Comparison of ENCODE assay signal across 8 cellular contexts in genomic region chr12:64759035-64759894, GRCh38. TPM values are rescaled to one million over a fixed set of nuclear protein-coding genes. Genes with fewer than 3 reads are reported as not detected.
DNase-seq lines count a peak whose midpoint lies in the region; ATAC-seq, FAIRE-seq and TF ChIP-seq lines count a peak whose summit lies in the region.

Gene GNS, minus strand, starts transcription at chr12:64759406. Its CDS starts 130 bp downstream, at chr12:64759276.

- H2BK15ac ChIP-seq in H1 (ENCODE audit: low read length) (no peak within 1 kb of the TSS), mesenchymal stem cell (ENCODE audit: low read depth, poor library complexity, severe bottlenecking) (peak within 1 kb of the TSS; percentile 94)

- peak within 1 kb of the TSS; percentile 82 to 90 for H3K4me2 ChIP-seq in H1 (ENCODE audit: insufficient read depth in 1 of 2, low read depth in 2 of 2, low read length in 2 of 2)
- H3K4me2 ChIP-seq in mesenchymal stem cell (ENCODE audit: low read length, poor library complexity, severe bottlenecking): peak within 1 kb of the TSS; percentile 98

- no peaks in the 10 kb centered on the region for H3K27me3 ChIP-seq in CD8-positive, alpha-beta memory T cell (ENCODE audit: insufficient read depth, low read length, poor library complexity, severe bottlenecking)
- H3K27me3 ChIP-seq in H1 (replicated peaks in 1 of 4; ENCODE audit: control insufficient read depth in 3 of 4, extremely low read depth in 1 of 4, insufficient read depth in 3 of 4, low read length in 3 of 4) (no peaks in the 10 kb centered on the region), mesenchymal stem cell (ENCODE audit: control insufficient read depth in 1 of 2, insufficient read depth in 1 of 2, low read length in 2 of 2) (no peaks in the 10 kb centered on the region)

- peaks cover 22% of the 10 kb centered on the region for H3K4me1 ChIP-seq in CD8-positive, alpha-beta memory T cell (ENCODE audit: insufficient read depth, low read length)
- H3K4me1 ChIP-seq in H1 (replicated peaks in 1 of 4; ENCODE audit: control insufficient read depth in 3 of 4, insufficient read depth in 4 of 4, low read length in 3 of 4) (no peaks in the 10 kb centered on the region; a peak in 1 of 7 replicates), mesenchymal stem cell (ENCODE audit: control insufficient read depth, insufficient read depth, low read depth, low read length) (peaks cover 7% of the 10 kb centered on the region)

- H3K4me1 Mint-ChIP-seq in CD8-positive, alpha-beta memory T cell: peaks cover 40 to 56% (median 50%) of the 10 kb centered on the region in 3 donors

- peak within 1 kb of the TSS; percentile 57 for H3K56ac ChIP-seq in H1 (replicated peaks; ENCODE audit: insufficient read length, low read depth, low read length)

- TF ChIP-seq POLR2A in H1 (IDR thresholded peaks at IDR 0.05; ENCODE audit: control extremely low read depth in 1 of 2, low read depth in 2 of 2, low read length in 2 of 2): peak in 1 of 2 experiments; percentile 40; a peak in 1 of 3 replicates

- H2BK120ac ChIP-seq in H1 (replicated peaks; ENCODE audit: low read depth, low read length) (no peak within 1 kb of the TSS), mesenchymal stem cell (ENCODE audit: low read depth, low read length) (peak within 1 kb of the TSS; percentile 85)

- H2AK5ac ChIP-seq in H1 (ENCODE audit: low read depth, low read length): no peak within 1 kb of the TSS
- no peak within 1 kb of the TSS for H2AK5ac ChIP-seq in mesenchymal stem cell (ENCODE audit: low read length, severe bottlenecking)

- H2BK20ac ChIP-seq in H1 (ENCODE audit: low read length): no peak within 1 kb of the TSS

- peaks cover 0 to 16% of the 10 kb centered on the region in 2 experiments; a peak in 3 of 4 replicates for H3K79me2 ChIP-seq in H1 (ENCODE audit: control insufficient read depth in 1 of 2, insufficient read depth in 2 of 2, low read length in 2 of 2)

- peak within 1 kb of the TSS; percentile 96 for H3K4me3 ChIP-seq in CD8-positive, alpha-beta memory T cell (ENCODE audit: low read length)
- H3K4me3 ChIP-seq in H1 (ENCODE audit: extremely low read depth in 1 of 4, insufficient read depth in 2 of 4, low read depth in 3 of 4, low read length in 4 of 4): peak within 1 kb of the TSS; percentile 85 to 98 (median 90)
- peak within 1 kb of the TSS; percentile 89 to 92 for H3K4me3 ChIP-seq in mesenchymal stem cell (ENCODE audit: insufficient read depth in 1 of 2, low read depth in 1 of 2, low read length in 2 of 2)

- CTCF ChIA-PET in CD8-positive, alpha-beta memory T cell (lab: Charles Lee): interaction anchor here (1.5 kb wide), 2 partner anchors 21 to 37 kb away, joined by 3 read pairs; no protein-coding TSS in a partner anchor
- CTCF ChIA-PET in H1 (lab: Charles Lee; ENCODE audit: partially characterized antibody): interaction anchor here (0.7 to 1.8 kb wide), 3 partner anchors 37 to 108 kb away, joined by 3 to 7 read pairs (median 4); no protein-coding TSS in a partner anchor

- TF ChIP-seq RAD21 in H1 (IDR thresholded peaks at IDR 0.05 in 1 of 2, conservative IDR thresholded peaks at IDR 0.05 in 1 of 2; ENCODE audit: low read depth in 2 of 2, low read length in 2 of 2): no peak

- H3K79me1 ChIP-seq in H1 (ENCODE audit: low read depth, low read length) (peaks cover 6% of the 10 kb centered on the region; the same call in 1 of the 2 replicates), mesenchymal stem cell (replicated peaks; ENCODE audit: low read length, poor library complexity, severe bottlenecking) (peaks cover 24% of the 10 kb centered on the region)

- no peaks in the 10 kb centered on the region for H3K36me3 ChIP-seq in CD8-positive, alpha-beta memory T cell (ENCODE audit: insufficient read depth, low read length)
- H3K36me3 ChIP-seq in H1 (ENCODE audit: control insufficient read depth in 2 of 4, insufficient read depth in 4 of 4, low read length in 3 of 4) (no peaks in the 10 kb centered on the region), mesenchymal stem cell (ENCODE audit: control insufficient read depth in 1 of 2, insufficient read depth in 2 of 2, low read depth in 1 of 2, low read length in 2 of 2) (peaks cover 0 to 14% of the 10 kb centered on the region in 2 experiments)

- H3K9ac ChIP-seq in H1 (replicated peaks in 1 of 4; ENCODE audit: extremely low read depth in 1 of 4, low read depth in 3 of 4, low read length in 3 of 4) (peak within 1 kb of the TSS; percentile 64 to 90 (median 72)), mesenchymal stem cell (ENCODE audit: low read length) (peak within 1 kb of the TSS; percentile 86)

- H3K14ac ChIP-seq in H1 (ENCODE audit: insufficient read length): no peak within 1 kb of the TSS
- peak within 1 kb of the TSS in 1 of 2 experiments; percentile 71 for H3K14ac ChIP-seq in mesenchymal stem cell (ENCODE audit: low read length in 2 of 2)

- TF ChIP-seq CTCF in H1 (IDR thresholded peaks at IDR 0.05; ENCODE audit: control extremely low read depth in 1 of 3, insufficient read depth in 1 of 3, low read depth in 1 of 3, low read length in 3 of 3): no peak

- H3K9me3 ChIP-seq in CD8-positive, alpha-beta memory T cell (ENCODE audit: low read length): no peaks in the 10 kb centered on the region
- no peaks in the 10 kb centered on the region for H3K9me3 ChIP-seq in H1 (ENCODE audit: insufficient read depth in 2 of 2, low read depth in 1 of 2, low read length in 1 of 2)
- no peaks in the 10 kb centered on the region for H3K9me3 ChIP-seq in mesenchymal stem cell (ENCODE audit: control insufficient read depth, low read length)

- peaks cover 5% of the 10 kb centered on the region for H3K23me2 ChIP-seq in H1 (ENCODE audit: low read depth, low read length)

- peak within 1 kb of the TSS; percentile 94 for H2AFZ ChIP-seq in H1 (ENCODE audit: low read length)
- peak within 1 kb of the TSS; percentile 90 for H2AFZ ChIP-seq in mesenchymal stem cell (ENCODE audit: low read depth, low read length)

- peak within 1 kb of the TSS; percentile 48 for H4K5ac ChIP-seq in H1 (ENCODE audit: insufficient read length, low read depth, low read length)

- no peak within 1 kb of the TSS for H3K23ac ChIP-seq in H1 (ENCODE audit: insufficient read length)
- H3K23ac ChIP-seq in mesenchymal stem cell (ENCODE audit: low read length in 2 of 2): no peak within 1 kb of the TSS

- DNase-seq in CD8-positive, alpha-beta memory T cell: peak; percentile 89 to 94 (median 90)
- peak; percentile 92 for DNase-seq in HT1080 (ENCODE audit: low read depth)
- DNase-seq in NOMO-1 treated with DMSO at 0.1 percent for 48 hours (lab: John Stamatoyannopoulos, UW; ENCODE audit: unreplicated experiment): peak; percentile 97
- peak; percentile 91 to 96 (median 91) for DNase-seq in activated CD8-positive, alpha-beta memory T cell treated with anti-CD3 and anti-CD28 coated beads for 48 hours (ENCODE audit: low read depth in 2 of 3, low spot score in 2 of 3)
- DNase-seq in H1 (ENCODE audit: low read depth in 1 of 2, low spot score in 2 of 2): peak; percentile 75 to 99
- peak; percentile 93 for DNase-seq in mesenchymal stem cell
- peak; percentile 90 for DNase-seq in stimulated activated CD8-positive, alpha-beta memory T cell treated with anti-CD3 and anti-CD28 coated beads, Interleukin-12 subunit alpha, Interleukin-12 subunit beta, amount 100 ng/mL, for 4 hours (ENCODE audit: low read depth)

- no peaks in the 10 kb centered on the region for H3K9me3 Mint-ChIP-seq in CD8-positive, alpha-beta memory T cell

- ATAC-seq in GM19468 (IDR thresholded peaks at IDR 0.05; ENCODE audit: extremely low read depth, unreplicated experiment): peak; percentile 73

- H3K27ac Mint-ChIP-seq in CD8-positive, alpha-beta memory T cell: peak within 1 kb of the TSS; percentile 71 to 98 (median 92)

- H3K4ac ChIP-seq in H1 (replicated peaks; ENCODE audit: insufficient read length, low read depth, low read length): no peak within 1 kb of the TSS
- H3K4ac ChIP-seq in mesenchymal stem cell (ENCODE audit: low read depth in 1 of 2, low read length in 2 of 2): peak within 1 kb of the TSS; percentile 90 to 95

- H2BK12ac ChIP-seq in H1 (ENCODE audit: low read depth, low read length): no peak within 1 kb of the TSS
- peak within 1 kb of the TSS in 1 of 2 experiments; percentile 37 for H2BK12ac ChIP-seq in mesenchymal stem cell (ENCODE audit: low read length in 2 of 2)

- H4K91ac ChIP-seq in H1 (replicated peaks; ENCODE audit: insufficient read length, low read length) (no peak within 1 kb of the TSS), mesenchymal stem cell (ENCODE audit: low read length) (peak within 1 kb of the TSS; percentile 80)

- peak within 1 kb of the TSS; percentile 80 for H3K27ac ChIP-seq in CD8-positive, alpha-beta memory T cell (ENCODE audit: low read depth, low read length)
- H3K27ac ChIP-seq in H1 (ENCODE audit: low read depth, low read length) (peak within 1 kb of the TSS; percentile 18; the same call in 1 of the 2 replicates), mesenchymal stem cell (ENCODE audit: low read length, poor library complexity, severe bottlenecking) (peak within 1 kb of the TSS; percentile 80)

- H3K27me3 Mint-ChIP-seq in CD8-positive, alpha-beta memory T cell: peaks cover 0 to 8% of the 10 kb centered on the region in 2 donors

- peak; percentile 24 for FAIRE-seq in H1 (lab: Jason Lieb, UNC)

- H4K20me1 ChIP-seq in H1 (replicated peaks in 1 of 2; ENCODE audit: control insufficient read depth in 1 of 2, insufficient read depth in 2 of 2, low read length in 2 of 2): no peaks in the 10 kb centered on the region

- H2BK5ac ChIP-seq in H1 (ENCODE audit: low read depth, low read length) (peak within 1 kb of the TSS; percentile 54), mesenchymal stem cell (ENCODE audit: low read depth, low read length, poor library complexity, severe bottlenecking) (peak within 1 kb of the TSS; percentile 61)

- peak within 1 kb of the TSS; percentile 90 to 99 (median 94) for H3K4me3 Mint-ChIP-seq in CD8-positive, alpha-beta memory T cell

- 1% methylated on average over 63 of the region's 67 CpGs; no CpG with 5 or more reads in 1 of the 2 experiments for WGBS in H1 (ENCODE audit: extremely low coverage in 1 of 2, insufficient coverage in 1 of 2, insufficient read length in 1 of 2, insufficient replicate concordance in 2 of 2, low coverage in 1 of 2, low lambda C conversion rate in 2 of 2, missing lambda C conversion rate in 1 of 2), 2 experiments
- 1% methylated on average over 66 of the region's 67 CpGs for WGBS in mesenchymal stem cell

- no peak within 1 kb of the TSS for H3K18ac ChIP-seq in H1 (ENCODE audit: extremely low read depth, low read length)
- H3K18ac ChIP-seq in mesenchymal stem cell (ENCODE audit: low read depth in 1 of 2, low read length in 2 of 2): peak within 1 kb of the TSS; percentile 86 to 90

- H3K36me3 Mint-ChIP-seq in CD8-positive, alpha-beta memory T cell: peaks cover 0 to 17% (median 2%) of the 10 kb centered on the region in 3 donors

- POLR2A ChIA-PET in CD8-positive, alpha-beta memory T cell (lab: Charles Lee): interaction anchor here (0.9 to 1.8 kb wide), 2 partner anchors 29 to 410 kb away, joined by 3 to 6 read pairs; partner anchors contain the start of gene LEMD3
- POLR2A ChIA-PET in H1 (lab: Charles Lee; ENCODE audit: partially characterized antibody): interaction anchor here (0.7 to 1.6 kb wide), 4 partner anchors 23 to 150 kb away, joined by 3 to 4 read pairs (median 3); no protein-coding TSS in a partner anchor

- no peak for TF ChIP-seq EP300 in H1 (IDR thresholded peaks at IDR 0.05; ENCODE audit: borderline replicate concordance in 1 of 2, low read depth in 2 of 2, low read length in 2 of 2)

- H4K8ac ChIP-seq in H1 (ENCODE audit: extremely low read depth, insufficient read depth, low read length): peak within 1 kb of the TSS; percentile 83; the same call in 1 of the 2 replicates
- peak within 1 kb of the TSS; percentile 98 for H4K8ac ChIP-seq in mesenchymal stem cell (ENCODE audit: low read length)

RNA-seq across cellular contexts. Expression of gene GNS, which starts in this region (rescaled TPM):
- total RNA-seq in CD8-positive, alpha-beta memory T cell: 10 to 100 TPM; 20.7 to 21.1 TPM
- 47.5 TPM for polyA plus RNA-seq in CD8-positive, alpha-beta memory T cell
- 59.0 and 71.5 TPM in 2 replicates for total RNA-seq in HT1080 (2014; rRNA removed; shearing (Covaris generic))
- polyA plus RNA-seq in HT1080 (2015; cell fraction: cytosol; rRNA removed): 66.3 and 84.2 TPM in 2 replicates
- 155 and 160 TPM in 2 replicates for polyA plus RNA-seq in HT1080 (2015; cell fraction: nucleus; rRNA removed)
- 27.2 and 28.5 TPM in 2 replicates for total RNA-seq in H1 (2021; fragmentation: NEBNext Ultra II Directional; extraction: Animal tissue kit (Norgen Biotek cat#: 25700))
- 13.5 and 16.0 TPM in 2 replicates for polyA plus RNA-seq in H1 (2011; rRNA removed)
- polyA plus RNA-seq in H1 (2011; cell fraction: cytosol; rRNA removed): 16.5 TPM
- polyA plus RNA-seq in H1 (2011; cell fraction: nucleus; rRNA removed): 13.6 TPM
- 13.5 to 19.9 TPM (median 17.9 TPM) in 4 replicates for polyA plus RNA-seq in H1 (2012, experiment 1 of 2)
- polyA plus RNA-seq in H1 (2012, experiment 2 of 2): 4.2 TPM
- 31.6 TPM for polyA plus RNA-seq in H1 (2013, experiment 1 of 2)
- 33.1 TPM for polyA plus RNA-seq in H1 (2013, experiment 2 of 2)
- polyA minus RNA-seq in H1 (2011; rRNA and poly(A)+ RNA removed): 46.9 and 106 TPM in 2 replicates
- 36.0 TPM for polyA minus RNA-seq in H1 (2011; cell fraction: cytosol; rRNA and poly(A)+ RNA removed)
- 18.6 TPM for polyA minus RNA-seq in H1 (2011; cell fraction: nucleus; rRNA and poly(A)+ RNA removed)
- 145 TPM for polyA plus RNA-seq in mesenchymal stem cell (2013, experiment 1 of 2)
- polyA plus RNA-seq in mesenchymal stem cell (2013, experiment 2 of 2): 145 TPM

Comparison
In these comparisons a context has a peak if more than half of its experiments do, and no peak if none do; other contexts are left out.
1. Peak in every context shown above with its lines: DNase-seq, ATAC-seq, H3K4me3 ChIP-seq and H3K27ac ChIP-seq.
2. H3K27ac ChIP-seq: peak in every context shown above with its lines; median percentile 80 in CD8-positive, alpha-beta memory T cell; 80 in mesenchymal stem cell; 18 in H1.